9 cellular contexts compared by ENCODE assay signal in the genomic region with DNA sequence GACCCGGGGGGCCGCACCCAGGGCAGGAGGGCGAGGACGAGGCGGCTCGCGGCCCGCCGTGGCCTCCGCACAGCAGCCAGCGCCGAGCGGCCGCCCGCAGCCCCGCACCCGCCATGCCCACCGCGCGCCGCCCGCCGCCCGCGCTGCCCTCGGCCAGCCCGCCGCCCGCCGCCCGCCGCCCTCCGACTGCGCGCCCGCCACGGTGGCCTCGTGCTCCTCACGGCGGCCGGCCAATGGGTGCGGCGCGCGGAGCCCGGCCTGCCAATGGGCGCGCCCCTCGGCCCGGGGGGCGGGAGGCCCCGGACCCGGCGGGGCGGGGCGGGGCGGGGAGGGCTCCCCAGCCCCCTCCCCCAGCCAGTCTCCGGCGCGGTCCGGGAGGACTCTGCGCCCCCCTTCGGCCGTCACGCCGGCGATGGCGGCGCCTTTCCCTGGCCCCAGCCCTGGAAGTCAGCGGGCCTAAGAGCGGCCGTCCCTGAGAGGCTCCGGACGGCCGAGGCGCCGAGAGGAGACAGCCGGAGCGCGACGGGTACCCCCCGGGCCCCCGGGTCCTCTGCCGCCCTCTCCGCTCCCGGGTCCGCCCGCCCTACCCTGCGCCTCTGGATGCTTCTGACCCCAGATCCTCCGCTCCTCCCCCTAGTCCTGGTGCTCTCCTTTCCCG. TPM values are rescaled to one million over a fixed set of nuclear protein-coding genes. Genes with fewer than 3 reads are reported as not detected.
DNase-seq lines count a peak whose midpoint lies in the region; ATAC-seq, FAIRE-seq and TF ChIP-seq lines count a peak whose summit lies in the region.
"Had no signal": no experiment of that assay in that cellular context is flagged by ENCODE, and none has a peak within 500 bp of the region (broad histone marks: within the 10 kb centered on the region; RNA-seq: fewer than 3 reads in every experiment).

A gene (minus strand): TSS at position 235 of the 658 bp plus-strand sequence. CDS start 120 bp downstream, at position 115.

- in situ Hi-C loops in K562 (cut with MboI) = no loop called here

- POLR2A ChIA-PET in K562 (lab: Yijun Ruan, JAX) = interaction anchor here (0.6 to 1.3 kb wide), 2 partner anchors 14 to 28 kb away, joined by 5 read pairs; no protein-coding TSS in a partner anchor

- H3K27ac ChIP-seq in CD4-positive, CD25-positive, alpha-beta regulatory T cell (ENCODE audit: insufficient read depth, low read length, poor library complexity, severe bottlenecking) = no peak within 1 kb of the TSS
- H3K27ac ChIP-seq in K562 (ENCODE audit: extremely low read depth, low read depth, low read length) = peak within 1 kb of the TSS; percentile 82

- peak within 1 kb of the TSS; percentile 83 for H2AFZ ChIP-seq in K562 (ENCODE audit: low read depth, low read length)

- H3K4me1 ChIP-seq in CD4-positive, CD25-positive, alpha-beta regulatory T cell (ENCODE audit: control insufficient read depth, insufficient read depth, low read length, poor library complexity, severe bottlenecking) = peaks cover 42% of the 10 kb centered on the region
- peaks cover 32 to 54% of the 10 kb centered on the region in 2 experiments for H3K4me1 ChIP-seq in K562 (replicated peaks in 1 of 2; ENCODE audit: control insufficient read depth in 2 of 2, insufficient read depth in 2 of 2, low read length in 2 of 2)

- no peak for TF ChIP-seq POLR2A in K562 (conservative IDR thresholded peaks at IDR 0.05)

- H3K9me3 ChIP-seq in CD4-positive, CD25-positive, alpha-beta regulatory T cell (ENCODE audit: control insufficient read depth in 2 of 2, low read length in 2 of 2) = no peaks in the 10 kb centered on the region
- H3K9me3 ChIP-seq in K562 (replicated peaks; ENCODE audit: control insufficient read depth, insufficient read depth, low read depth, low read length) = no peaks in the 10 kb centered on the region

- H4K20me1 ChIP-seq in K562 (replicated peaks; ENCODE audit: control insufficient read depth, insufficient read depth, low read length) = peaks cover 24% of the 10 kb centered on the region

- peaks cover 13 to 44% (median 27%) of the 10 kb centered on the region in 4 donors for H3K4me1 Mint-ChIP-seq in CD4-positive, CD25-positive, alpha-beta regulatory T cell
- peaks cover 27% of the 10 kb centered on the region for H3K4me1 Mint-ChIP-seq in T-helper 2 cell treated with Interferon-gamma antibody and Interleukin-4, amounts not matched to agents 5 μg/mL and 100 μg/mL, for 36 hours (ENCODE audit: low read depth)

- peaks cover 87% of the 10 kb centered on the region for H3K79me2 ChIP-seq in K562 (ENCODE audit: control insufficient read depth, insufficient read depth, low read length)

- WGBS in K562 (ENCODE audit: insufficient coverage, low coverage, missing lambda C conversion rate) = no CpG with 5 or more reads among the region's 91 CpGs

- DNase-seq in CD4-positive, CD25-positive, alpha-beta regulatory T cell = peak; percentile 51 to 66 (median 65)
- DNase-seq in LoVo (ENCODE audit: low spot score) (peak; percentile 76), K562 (ENCODE audit: extremely low read depth in 1 of 4, low spot score in 3 of 4) (peak; percentile 79 to 94 (median 90)), hypothalamus (lab: John Stamatoyannopoulos, UW) (peak in 36 of 51 donors; percentile 8 to 80 (median 46)), sciatic nerve (ENCODE audit: low spot score) (peak; percentile 80)
- peak; percentile 80 for DNase-seq in T-helper 2 cell treated with Interferon-gamma antibody and Interleukin-4, amounts not matched to agents 5 μg/mL and 100 μg/mL, for 36 hours (ENCODE audit: low spot score)

- peak within 1 kb of the TSS; percentile 46 to 96 (median 73) for H3K27ac Mint-ChIP-seq in CD4-positive, CD25-positive, alpha-beta regulatory T cell
- H3K27ac Mint-ChIP-seq in T-helper 2 cell treated with Interferon-gamma antibody and Interleukin-4, amounts not matched to agents 5 μg/mL and 100 μg/mL, for 36 hours = peak within 1 kb of the TSS; percentile 72

- peak; percentile 12 to 14 for ATAC-seq in CD4-positive, CD25-positive, alpha-beta regulatory T cell (ENCODE audit: low read depth in 2 of 2)
- peak; percentile 39 for ATAC-seq in GM19351 (IDR thresholded peaks at IDR 0.05; ENCODE audit: unreplicated experiment)
- ATAC-seq in K562 = peak; percentile 41
- ATAC-seq in sciatic nerve = peak; percentile 27
- no peak for ATAC-seq in GM18907 (IDR thresholded peaks at IDR 0.05; ENCODE audit: unreplicated experiment)

- H3K9ac ChIP-seq in K562 (ENCODE audit: insufficient read depth in 1 of 2, low read depth in 2 of 2, low read length in 2 of 2) = peak within 1 kb of the TSS; percentile 82 to 92

- CTCF ChIA-PET in K562 (lab: Yijun Ruan, JAX; ENCODE audit: low intra/inter-chr PET ratio) = no interaction called here

- intact Hi-C loops in K562 (cut with micrococcal nuclease) = loop anchor here (2.0 kb wide), 1 partner anchor 51 kb away; no protein-coding TSS in a partner anchor
- intact Hi-C loops in sciatic nerve (cut with DNase I) = no loop called here

- TF ChIP-seq RAD21 in K562 (CRISPR knock-in tag; conservative IDR thresholded peaks at IDR 0.05 in 1 of 2, IDR thresholded peaks at IDR 0.05 in 1 of 2) = no peak

- peak in 1 of 3 experiments; percentile 15; a peak in 1 of 6 replicates for TF ChIP-seq CTCF in K562 (IDR thresholded peaks at IDR 0.05 in 2 of 3, conservative IDR thresholded peaks at IDR 0.05 in 1 of 3; ENCODE audit: insufficient read depth in 2 of 3, low read depth in 1 of 3, low read length in 3 of 3)

- peaks cover 2% of the 10 kb centered on the region for H3K36me3 Mint-ChIP-seq in CD4-positive, CD25-positive, alpha-beta regulatory T cell
- peaks cover 12% of the 10 kb centered on the region for H3K36me3 Mint-ChIP-seq in T-helper 2 cell treated with Interferon-gamma antibody and Interleukin-4, amounts not matched to agents 5 μg/mL and 100 μg/mL, for 36 hours (ENCODE audit: low read depth)

- peak within 1 kb of the TSS; percentile 85 for H3K4me2 ChIP-seq in K562 (ENCODE audit: insufficient read depth, low read length)

- H3K27me3 ChIP-seq in CD4-positive, CD25-positive, alpha-beta regulatory T cell (ENCODE audit: control insufficient read depth, insufficient read depth, low read length) = no peaks in the 10 kb centered on the region
- H3K27me3 ChIP-seq in K562 (ENCODE audit: control insufficient read depth in 2 of 2, insufficient read depth in 2 of 2, low read length in 2 of 2) = no peaks in the 10 kb centered on the region

- TF ChIP-seq EP300 in K562 (IDR thresholded peaks at IDR 0.05; ENCODE audit: low read length) = no peak

- H3K27me3 Mint-ChIP-seq in CD4-positive, CD25-positive, alpha-beta regulatory T cell = no peaks in the 10 kb centered on the region
- H3K27me3 Mint-ChIP-seq in T-helper 2 cell treated with Interferon-gamma antibody and Interleukin-4, amounts not matched to agents 5 μg/mL and 100 μg/mL, for 36 hours (ENCODE audit: low read depth) = no peaks in the 10 kb centered on the region

- peak within 1 kb of the TSS; percentile 81 to 100 (median 98) for H3K4me3 Mint-ChIP-seq in CD4-positive, CD25-positive, alpha-beta regulatory T cell
- peak within 1 kb of the TSS; percentile 88 for H3K4me3 Mint-ChIP-seq in T-helper 2 cell treated with Interferon-gamma antibody and Interleukin-4, amounts not matched to agents 5 μg/mL and 100 μg/mL, for 36 hours

- H3K9me3 Mint-ChIP-seq in CD4-positive, CD25-positive, alpha-beta regulatory T cell = peaks cover 0 to 2% (median 0%) of the 10 kb centered on the region in 7 donors
- H3K9me3 Mint-ChIP-seq in T-helper 2 cell treated with Interferon-gamma antibody and Interleukin-4, amounts not matched to agents 5 μg/mL and 100 μg/mL, for 36 hours = no peaks in the 10 kb centered on the region

- H3K4me3 ChIP-seq in CD4-positive, CD25-positive, alpha-beta regulatory T cell (ENCODE audit: low read depth, low read length) = no peak within 1 kb of the TSS
- peak within 1 kb of the TSS; percentile 75 for H3K4me3 ChIP-seq in K562

- BruUV-seq in K562 (replicated peaks; lab: Mats Ljungman, UMichigan) = no TSS peak

- H3K36me3 ChIP-seq in CD4-positive, CD25-positive, alpha-beta regulatory T cell (ENCODE audit: control insufficient read depth, insufficient read depth, low read length) = no peaks in the 10 kb centered on the region
- H3K36me3 ChIP-seq in K562 (ENCODE audit: control insufficient read depth, insufficient read depth, low read length) = peaks cover 43% of the 10 kb centered on the region; the same call in 2 of the 3 replicates

- FAIRE-seq in K562 (lab: Jason Lieb, UNC) = no peak
- FAIRE-seq: colon had no signal

- peaks cover 17% of the 10 kb centered on the region for H3K9me1 ChIP-seq in K562 (ENCODE audit: control insufficient read depth, insufficient read depth, low read length)

TF ChIP-seq in K562, 482 proteins besides CTCF, POLR2A, EP300 and RAD21 (continues in another document):
- TF ChIP-seq ZNF324 (CRISPR knock-in tag; IDR thresholded peaks at IDR 0.05) = no peak
- no peak for TF ChIP-seq BHLHE40 (IDR thresholded peaks at IDR 0.05; ENCODE audit: low read length)
- no peak for TF ChIP-seq ZNF224 (CRISPR knock-in tag; IDR thresholded peaks at IDR 0.05)
- TF ChIP-seq SMARCA4 (IDR thresholded peaks at IDR 0.05) = no peak

RNA-seq across cellular contexts. Expression of the gene that starts here (rescaled TPM):
- total RNA-seq in CD4-positive, CD25-positive, alpha-beta regulatory T cell = 3.7 TPM
- polyA plus RNA-seq in CD4-positive, CD25-positive, alpha-beta regulatory T cell = under 1 TPM in 1 of 4 donors, not detected in 3; 0.81 TPM
- 149 and 396 TPM in 2 replicates for total RNA-seq in K562 (2011; cell fraction: chromatin; rRNA removed; ENCODE audit: low replicate concordance)
- 249 and 262 TPM in 2 replicates for total RNA-seq in K562 (2011; cell fraction: nucleolus; rRNA removed)
- total RNA-seq in K562 (2011; cell fraction: nucleoplasm; rRNA removed) = 155 and 157 TPM in 2 replicates
- total RNA-seq in K562 (2014; rRNA removed) (122 and 177 TPM in 2 replicates), K562 (2014; rRNA removed; fragmentation: Illumina TruSeq; extraction: Trizol) (52.5 and 60.9 TPM in 2 replicates), K562 (2015; rRNA removed; fragmentation: Illumina TruSeq; extraction: Trizol) (80.5 and 88.7 TPM in 2 replicates), K562 (2021) (168 and 171 TPM in 2 replicates), sciatic nerve (78.3 TPM)
- polyA plus RNA-seq in K562 (2011; rRNA removed) (133 and 165 TPM in 2 replicates), K562 (2014; fragmentation: Illumina TruSeq; extraction: Trizol) (140 and 168 TPM in 2 replicates), K562 (2014; fragmentation: Nextera tagmentation; extraction: Ambion mirVana) (10 to 100 TPM; 25.6 to 37.5 TPM), K562 (2014; rRNA removed) (150 and 173 TPM in 2 replicates)
- 143 and 272 TPM in 2 replicates for polyA plus RNA-seq in K562 (2011; cell fraction: cytosol; rRNA removed)
- polyA plus RNA-seq in K562 (2011; cell fraction: nucleus; rRNA removed) = 440 and 526 TPM in 2 replicates
- 107 and 154 TPM in 2 replicates for polyA plus RNA-seq in K562 (2012)
- 77.2 and 97.0 TPM in 2 replicates for polyA minus RNA-seq in K562 (2011; rRNA and poly(A)+ RNA removed)
- polyA minus RNA-seq in K562 (2011; cell fraction: cytosol; rRNA and poly(A)+ RNA removed) = 74.4 and 91.0 TPM in 2 replicates
- polyA minus RNA-seq in K562 (2011; cell fraction: nucleus; rRNA and poly(A)+ RNA removed) = 76.3 and 93.3 TPM in 2 replicates

Comparison
In these comparisons a context has a peak if more than half of its experiments do, and no peak if none do; other contexts are left out.
1. RNA of the gene that starts here (total RNA-seq): 52.5 to 396 TPM in K562 and 78.3 TPM in sciatic nerve (single experiment); 3.7 TPM in CD4-positive, CD25-positive, alpha-beta regulatory T cell (single experiment); every median in the first group is over 10 times any median in the second.
2. RNA of the gene that starts here (polyA plus RNA-seq): 25.6 to 526 TPM in K562; 0.81 TPM in CD4-positive, CD25-positive, alpha-beta regulatory T cell; every median in the first group is over 10 times any median in the second.
3. Peak in every context shown above with its lines, with median percentiles within 50 percentile points of each other: DNase-seq.